In genomic region chr14:60245316-60246177, GRCh38 we compare ENCODE assay signal across 16 cellular contexts. TPM values are rescaled to one million over a fixed set of nuclear protein-coding genes. Genes with fewer than 3 reads are reported as not detected.
A peak's percentile ranks its signal among the peaks of the same experiment; 100 is the strongest.
DNase-seq lines count a peak whose midpoint lies in the region; ATAC-seq, FAIRE-seq and TF ChIP-seq lines count a peak whose summit lies in the region.
"Had no signal": no experiment of that assay in that cellular context is flagged by ENCODE, and none has a peak within 500 bp of the region (broad histone marks: within the 10 kb centered on the region; RNA-seq: fewer than 3 reads in every experiment).

No MANE protein-coding gene starts in this region.

- no peaks in the 10 kb centered on the region for H3K9me3 ChIP-seq in OCI-LY3 (ENCODE audit: insufficient read depth, low read length)
- H3K9me3 ChIP-seq: prostate gland had no signal

- H3K4me1 ChIP-seq in OCI-LY3 (ENCODE audit: low read length) (peaks cover 50% of the 10 kb centered on the region), mesendoderm (ENCODE audit: control insufficient read depth, low read depth, low read length) (no peaks in the 10 kb centered on the region)
- H3K4me1 ChIP-seq: prostate gland had no signal

- peaks cover 13% of the 10 kb centered on the region for H3K79me2 ChIP-seq in OCI-LY3 (ENCODE audit: low read length)
- peaks cover 2% of the 10 kb centered on the region for H3K79me2 ChIP-seq in mesendoderm (ENCODE audit: control insufficient read depth, insufficient read depth, low read length)

- no peak for TF ChIP-seq CTCF in OCI-LY3 (IDR thresholded peaks at IDR 0.05; ENCODE audit: low read depth, low read length)

- H3K79me1 ChIP-seq in mesendoderm (ENCODE audit: low read length) = no peaks in the 10 kb centered on the region

- no peak overlapping the region for H2BK5ac ChIP-seq in mesendoderm (ENCODE audit: low read length)

- H3K36me3 ChIP-seq in OCI-LY3 (replicated peaks; ENCODE audit: low read depth, low read length) (peaks cover 2% of the 10 kb centered on the region), mesendoderm (ENCODE audit: control insufficient read depth, insufficient read depth, low read length) (no peaks in the 10 kb centered on the region)
- H3K36me3 ChIP-seq: prostate gland had no signal

- no peak overlapping the region for H4K8ac ChIP-seq in mesendoderm (ENCODE audit: low read depth, low read length)

- no peak overlapping the region for H2AK5ac ChIP-seq in mesendoderm (ENCODE audit: low read length)

- DNase-seq in NCI-H82 (lab: John Stamatoyannopoulos, UW) = peak; percentile 75
- no peak for DNase-seq in NCI-H82 treated with DMSO at 0.1 percent for 48 hours (lab: John Stamatoyannopoulos, UW; ENCODE audit: unreplicated experiment)
- no peak for DNase-seq in GM12891 (ENCODE audit: insufficient read length, low spot score)
- no peak for DNase-seq in mesendoderm
- DNase-seq in GF-D8 (lab: John Stamatoyannopoulos, UW) = no peak
- no peak for DNase-seq in DMS 273 treated with DMSO at 0.1 percent for 48 hours (lab: John Stamatoyannopoulos, UW)
- DNase-seq: activated CD8-positive, alpha-beta memory T cell treated with anti-CD3 and anti-CD28 coated beads, Interleukin-2, amount 10 ng/mL, durations not matched to agents 7 days and 5 days; effector CD8-positive, alpha-beta T cell; NCI-H1105; NCI-H2171; SHP77 treated with DMSO at 0.1 percent for 48 hours had no signal

- no peak overlapping the region for H3K18ac ChIP-seq in mesendoderm (ENCODE audit: low read length)

- H3K27ac ChIP-seq in OCI-LY3 (ENCODE audit: low read length) (no peak overlapping the region), mesendoderm (ENCODE audit: low read depth, low read length) (no peak overlapping the region)
- H3K27ac ChIP-seq: prostate gland had no signal

- no peak overlapping the region for H4K5ac ChIP-seq in mesendoderm (ENCODE audit: low read length)

- FAIRE-seq in GM12891 (lab: Jason Lieb, UNC) = peak; percentile 64
- FAIRE-seq: GM18507 had no signal

- H3K9ac ChIP-seq in OCI-LY3 (ENCODE audit: low read length) = 0 out of 2 replicates have a peak overlapping the region, but pooled peaks have one; percentile 6
- H3K9ac ChIP-seq in mesendoderm (ENCODE audit: low read length) = no peak overlapping the region

- H3K27me3 ChIP-seq in OCI-LY3 (ENCODE audit: low read depth, low read length) (no peaks in the 10 kb centered on the region), mesendoderm (ENCODE audit: insufficient read depth, low read length, poor library complexity) (no peaks in the 10 kb centered on the region)

- no peak for TF ChIP-seq POLR2A in GM12891 (IDR thresholded peaks at IDR 0.05; ENCODE audit: low read depth, low read length)

- H3K4me3 ChIP-seq in OCI-LY3 (ENCODE audit: low read length) = no peak overlapping the region
- no peak overlapping the region for H3K4me3 ChIP-seq in mesendoderm (ENCODE audit: low read length)
- H3K4me3 ChIP-seq: prostate gland had no signal

- peaks cover 7% of the 10 kb centered on the region for H4K20me1 ChIP-seq in OCI-LY3 (ENCODE audit: insufficient read depth, low read length)

- H2BK15ac ChIP-seq in mesendoderm (replicated peaks; ENCODE audit: low read depth) = no peak overlapping the region

- H3K4ac ChIP-seq in mesendoderm (ENCODE audit: low read depth, low read length) = no peak overlapping the region

- H3K4me2 ChIP-seq in OCI-LY3 (ENCODE audit: low read length) = peak overlapping the region; percentile 33
- H3K4me2 ChIP-seq in mesendoderm (ENCODE audit: low read length) = no peak overlapping the region

- no peak overlapping the region for H2BK120ac ChIP-seq in mesendoderm (ENCODE audit: low read depth, low read length)

- H3K23ac ChIP-seq in mesendoderm (ENCODE audit: low read length) = no peak overlapping the region

- ATAC-seq in HG03139 (IDR thresholded peaks at IDR 0.05; ENCODE audit: unreplicated experiment) = no peak
- ATAC-seq: activated CD8-positive, alpha-beta memory T cell treated with anti-CD3 and anti-CD28 coated beads, Interleukin-2, amount 10 ng/mL, durations not matched to agents 7 days and 5 days; activated naive CD4-positive, alpha-beta T cell treated with anti-CD3 and anti-CD28 coated beads, Interleukin-2, amount 50 U/mL, for 72 hours had no signal

- H3K56ac ChIP-seq in mesendoderm (ENCODE audit: low read length) = peak overlapping the region; percentile 40

- H2AFZ ChIP-seq in OCI-LY3 (ENCODE audit: low read depth, low read length) = no peak overlapping the region

- no CpG with 5 or more reads among the region's 2 CpGs for WGBS in mesendoderm (ENCODE audit: extremely low coverage, insufficient coverage, low lambda C conversion rate)

TF ChIP-seq in GM12891, 5 proteins besides CTCF, POLR2A, EP300 and RAD21:
- TF ChIP-seq POLR2AphosphoS5 (IDR thresholded peaks at IDR 0.05; ENCODE audit: low read depth, low read length) (no peak), TAF1 (IDR thresholded peaks at IDR 0.05; ENCODE audit: low read depth, low read length) (no peak), PAX5 (IDR thresholded peaks at IDR 0.05; ENCODE audit: insufficient read depth, low read length, severe bottlenecking) (no peak), SPI1 (IDR thresholded peaks at IDR 0.05; ENCODE audit: low read depth, low read length) (no peak), POU2F2 (IDR thresholded peaks at IDR 0.05; ENCODE audit: low read depth, low read length) (no peak)

RNA-seq across cellular contexts. Expression of gene PPM1A, which starts 3.5 kb away (rescaled TPM):
- polyA plus RNA-seq in GM12891 (2012; ENCODE audit: low read depth, missing spikeins) = 40.1 TPM
- 34.3 TPM for polyA plus RNA-seq in mesendoderm (2013, experiment 1 of 2)
- polyA plus RNA-seq in mesendoderm (2013, experiment 2 of 2) = 35.4 TPM
